1 cellular context compared by ENCODE assay signal in the genomic region with DNA sequence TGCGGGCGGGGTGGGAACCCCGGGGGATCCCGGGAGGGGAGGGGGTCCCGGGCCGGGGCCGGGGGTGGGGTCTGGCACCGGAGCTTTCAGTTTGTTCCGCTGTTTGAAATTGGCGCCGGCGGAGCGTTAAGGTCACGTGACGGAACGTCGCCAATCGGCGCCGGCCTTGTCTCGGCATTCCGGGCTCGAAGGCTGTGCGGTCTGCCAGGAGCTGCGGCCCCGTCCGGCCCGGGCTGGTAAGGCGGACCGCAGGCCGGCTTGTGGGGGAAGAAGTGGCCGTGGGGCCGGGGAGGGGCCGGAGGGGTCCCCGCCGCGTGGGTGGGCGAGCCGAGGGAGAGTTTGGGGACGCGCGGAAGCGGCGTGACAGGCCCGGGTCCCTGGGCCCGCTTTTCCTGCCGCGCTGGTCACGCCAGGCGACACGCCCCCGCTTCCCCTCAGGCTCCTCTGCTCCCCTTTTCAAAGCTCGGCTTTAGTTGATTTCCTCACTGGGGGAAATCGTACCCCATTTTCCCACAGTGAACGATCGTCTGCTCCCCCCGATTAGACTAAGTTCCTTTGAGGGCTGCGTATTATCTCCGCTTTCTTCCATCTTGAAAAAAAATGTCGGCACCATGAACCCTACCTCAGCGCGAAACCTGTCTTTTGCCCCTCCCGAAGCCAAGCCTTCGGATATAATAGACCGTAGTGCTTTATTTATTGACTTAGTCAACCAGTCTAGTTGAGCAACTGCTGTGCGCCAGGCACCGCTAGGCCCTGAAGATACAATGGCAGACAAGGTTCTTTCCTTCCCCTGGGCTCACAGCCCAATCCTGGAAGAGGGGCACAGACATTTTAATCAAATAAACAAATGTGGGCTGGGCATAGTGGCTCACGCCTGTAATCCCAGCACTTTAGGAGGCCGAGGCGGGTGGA.
TF ChIP-seq lines count a peak whose summit lies in the region.

A gene with protein sequence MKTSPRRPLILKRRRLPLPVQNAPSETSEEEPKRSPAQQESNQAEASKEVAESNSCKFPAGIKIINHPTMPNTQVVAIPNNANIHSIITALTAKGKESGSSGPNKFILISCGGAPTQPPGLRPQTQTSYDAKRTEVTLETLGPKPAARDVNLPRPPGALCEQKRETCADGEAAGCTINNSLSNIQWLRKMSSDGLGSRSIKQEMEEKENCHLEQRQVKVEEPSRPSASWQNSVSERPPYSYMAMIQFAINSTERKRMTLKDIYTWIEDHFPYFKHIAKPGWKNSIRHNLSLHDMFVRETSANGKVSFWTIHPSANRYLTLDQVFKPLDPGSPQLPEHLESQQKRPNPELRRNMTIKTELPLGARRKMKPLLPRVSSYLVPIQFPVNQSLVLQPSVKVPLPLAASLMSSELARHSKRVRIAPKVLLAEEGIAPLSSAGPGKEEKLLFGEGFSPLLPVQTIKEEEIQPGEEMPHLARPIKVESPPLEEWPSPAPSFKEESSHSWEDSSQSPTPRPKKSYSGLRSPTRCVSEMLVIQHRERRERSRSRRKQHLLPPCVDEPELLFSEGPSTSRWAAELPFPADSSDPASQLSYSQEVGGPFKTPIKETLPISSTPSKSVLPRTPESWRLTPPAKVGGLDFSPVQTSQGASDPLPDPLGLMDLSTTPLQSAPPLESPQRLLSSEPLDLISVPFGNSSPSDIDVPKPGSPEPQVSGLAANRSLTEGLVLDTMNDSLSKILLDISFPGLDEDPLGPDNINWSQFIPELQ (minus strand): TSS at position 128 of the 912 bp plus-strand sequence. CDS start 2,696 bp downstream, outside the sequence.
A gene with protein sequence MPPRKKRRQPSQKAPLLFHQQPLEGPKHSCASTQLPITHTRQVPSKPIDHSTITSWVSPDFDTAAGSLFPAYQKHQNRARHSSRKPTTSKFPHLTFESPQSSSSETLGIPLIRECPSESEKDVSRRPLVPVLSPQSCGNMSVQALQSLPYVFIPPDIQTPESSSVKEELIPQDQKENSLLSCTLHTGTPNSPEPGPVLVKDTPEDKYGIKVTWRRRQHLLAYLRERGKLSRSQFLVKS (plus strand): TSS at position 177 of the 912 bp plus-strand sequence. CDS start 8,144 bp downstream, outside the sequence.

TF ChIP-seq in HepG2, 621 proteins besides CTCF, POLR2A, EP300 and RAD21 (continued from another document and continues in another):
- TF ChIP-seq, protein P1, sequence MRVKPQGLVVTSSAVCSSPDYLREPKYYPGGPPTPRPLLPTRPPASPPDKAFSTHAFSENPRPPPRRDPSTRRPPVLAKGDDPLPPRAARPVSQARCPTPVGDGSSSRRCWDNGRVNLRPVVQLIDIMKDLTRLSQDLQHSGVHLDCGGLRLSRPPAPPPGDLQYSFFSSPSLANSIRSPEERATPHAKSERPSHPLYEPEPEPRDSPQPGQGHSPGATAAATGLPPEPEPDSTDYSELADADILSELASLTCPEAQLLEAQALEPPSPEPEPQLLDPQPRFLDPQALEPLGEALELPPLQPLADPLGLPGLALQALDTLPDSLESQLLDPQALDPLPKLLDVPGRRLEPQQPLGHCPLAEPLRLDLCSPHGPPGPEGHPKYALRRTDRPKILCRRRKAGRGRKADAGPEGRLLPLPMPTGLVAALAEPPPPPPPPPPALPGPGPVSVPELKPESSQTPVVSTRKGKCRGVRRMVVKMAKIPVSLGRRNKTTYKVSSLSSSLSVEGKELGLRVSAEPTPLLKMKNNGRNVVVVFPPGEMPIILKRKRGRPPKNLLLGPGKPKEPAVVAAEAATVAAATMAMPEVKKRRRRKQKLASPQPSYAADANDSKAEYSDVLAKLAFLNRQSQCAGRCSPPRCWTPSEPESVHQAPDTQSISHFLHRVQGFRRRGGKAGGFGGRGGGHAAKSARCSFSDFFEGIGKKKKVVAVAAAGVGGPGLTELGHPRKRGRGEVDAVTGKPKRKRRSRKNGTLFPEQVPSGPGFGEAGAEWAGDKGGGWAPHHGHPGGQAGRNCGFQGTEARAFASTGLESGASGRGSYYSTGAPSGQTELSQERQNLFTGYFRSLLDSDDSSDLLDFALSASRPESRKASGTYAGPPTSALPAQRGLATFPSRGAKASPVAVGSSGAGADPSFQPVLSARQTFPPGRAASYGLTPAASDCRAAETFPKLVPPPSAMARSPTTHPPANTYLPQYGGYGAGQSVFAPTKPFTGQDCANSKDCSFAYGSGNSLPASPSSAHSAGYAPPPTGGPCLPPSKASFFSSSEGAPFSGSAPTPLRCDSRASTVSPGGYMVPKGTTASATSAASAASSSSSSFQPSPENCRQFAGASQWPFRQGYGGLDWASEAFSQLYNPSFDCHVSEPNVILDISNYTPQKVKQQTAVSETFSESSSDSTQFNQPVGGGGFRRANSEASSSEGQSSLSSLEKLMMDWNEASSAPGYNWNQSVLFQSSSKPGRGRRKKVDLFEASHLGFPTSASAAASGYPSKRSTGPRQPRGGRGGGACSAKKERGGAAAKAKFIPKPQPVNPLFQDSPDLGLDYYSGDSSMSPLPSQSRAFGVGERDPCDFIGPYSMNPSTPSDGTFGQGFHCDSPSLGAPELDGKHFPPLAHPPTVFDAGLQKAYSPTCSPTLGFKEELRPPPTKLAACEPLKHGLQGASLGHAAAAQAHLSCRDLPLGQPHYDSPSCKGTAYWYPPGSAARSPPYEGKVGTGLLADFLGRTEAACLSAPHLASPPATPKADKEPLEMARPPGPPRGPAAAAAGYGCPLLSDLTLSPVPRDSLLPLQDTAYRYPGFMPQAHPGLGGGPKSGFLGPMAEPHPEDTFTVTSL (CRISPR knock-in tag; IDR thresholded peaks at IDR 0.05; ENCODE audit: borderline replicate concordance), result 0 out of 2 replicates have a peak, but pooled peaks have one; percentile 14
- TF ChIP-seq ZNF782 (CRISPR knock-in tag; IDR thresholded peaks at IDR 0.05; ENCODE audit: borderline replicate concordance) (0 out of 2 replicates have a peak, but pooled peaks have one; percentile 29), BRF2 (CRISPR knock-in tag; IDR thresholded peaks at IDR 0.05) (no peak), RCOR2 (CRISPR knock-in tag; IDR thresholded peaks at IDR 0.05) (no peak), SP5 (CRISPR knock-in tag; IDR thresholded peaks at IDR 0.05; ENCODE audit: borderline replicate concordance, low read depth) (no peak), ZSCAN12 (CRISPR knock-in tag; IDR thresholded peaks at IDR 0.05) (no peak; the same call in 1 of the 2 replicates), TMF1 (CRISPR knock-in tag; IDR thresholded peaks at IDR 0.05; ENCODE audit: low read depth) (0 out of 2 replicates have a peak, but pooled peaks have one; percentile 72), ADNP (CRISPR knock-in tag; IDR thresholded peaks at IDR 0.05) (no peak), SOX5 (CRISPR knock-in tag; IDR thresholded peaks at IDR 0.05; ENCODE audit: borderline replicate concordance) (peak; percentile 8; the same call in 1 of the 2 replicates), KLF15 (CRISPR knock-in tag; IDR thresholded peaks at IDR 0.05; ENCODE audit: borderline replicate concordance) (no peak), SP2 (CRISPR knock-in tag; IDR thresholded peaks at IDR 0.05) (peak; percentile 41; the same call in 1 of the 2 replicates), KDM2A (CRISPR knock-in tag; IDR thresholded peaks at IDR 0.05; ENCODE audit: borderline replicate concordance, low read depth) (peak; percentile 67), FOXJ3 (CRISPR knock-in tag; IDR thresholded peaks at IDR 0.05; ENCODE audit: borderline replicate concordance) (no peak), CSRNP1 (CRISPR knock-in tag; IDR thresholded peaks at IDR 0.05) (peak; percentile 84), THAP8 (CRISPR knock-in tag; IDR thresholded peaks at IDR 0.05; ENCODE audit: borderline replicate concordance) (0 out of 2 replicates have a peak, but pooled peaks have one; percentile 57), ZNF138 (CRISPR knock-in tag; IDR thresholded peaks at IDR 0.05; ENCODE audit: low read depth) (0 out of 2 replicates have a peak, but pooled peaks have one; percentile 74), TBX2 (CRISPR knock-in tag; IDR thresholded peaks at IDR 0.05; ENCODE audit: borderline replicate concordance) (no peak), ZNF543 (CRISPR knock-in tag; IDR thresholded peaks at IDR 0.05) (0 out of 2 replicates have a peak, but pooled peaks have one; percentile 40), RBM22 (optimal IDR thresholded peaks at IDR 0.05; ENCODE audit: low read length) (no peak), KLF11 (CRISPR knock-in tag; IDR thresholded peaks at IDR 0.05) (no peak), ZNF772 (CRISPR knock-in tag; IDR thresholded peaks at IDR 0.05) (peak; percentile 38), TFE3 (CRISPR knock-in tag; IDR thresholded peaks at IDR 0.05) (peak; percentile 60)
- TF ChIP-seq, protein P2, sequence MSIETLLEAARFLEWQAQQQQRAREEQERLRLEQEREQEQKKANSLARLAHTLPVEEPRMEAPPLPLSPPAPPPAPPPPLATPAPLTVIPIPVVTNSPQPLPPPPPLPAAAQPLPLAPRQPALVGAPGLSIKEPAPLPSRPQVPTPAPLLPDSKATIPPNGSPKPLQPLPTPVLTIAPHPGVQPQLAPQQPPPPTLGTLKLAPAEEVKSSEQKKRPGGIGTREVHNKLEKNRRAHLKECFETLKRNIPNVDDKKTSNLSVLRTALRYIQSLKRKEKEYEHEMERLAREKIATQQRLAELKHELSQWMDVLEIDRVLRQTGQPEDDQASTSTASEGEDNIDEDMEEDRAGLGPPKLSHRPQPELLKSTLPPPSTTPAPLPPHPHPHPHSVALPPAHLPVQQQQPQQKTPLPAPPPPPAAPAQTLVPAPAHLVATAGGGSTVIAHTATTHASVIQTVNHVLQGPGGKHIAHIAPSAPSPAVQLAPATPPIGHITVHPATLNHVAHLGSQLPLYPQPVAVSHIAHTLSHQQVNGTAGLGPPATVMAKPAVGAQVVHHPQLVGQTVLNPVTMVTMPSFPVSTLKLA (IDR thresholded peaks at IDR 0.05), result 0 out of 2 replicates have a peak, but pooled peaks have one; percentile 19
- TF ChIP-seq, protein P3, sequence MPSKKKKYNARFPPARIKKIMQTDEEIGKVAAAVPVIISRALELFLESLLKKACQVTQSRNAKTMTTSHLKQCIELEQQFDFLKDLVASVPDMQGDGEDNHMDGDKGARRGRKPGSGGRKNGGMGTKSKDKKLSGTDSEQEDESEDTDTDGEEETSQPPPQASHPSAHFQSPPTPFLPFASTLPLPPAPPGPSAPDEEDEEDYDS (CRISPR knock-in tag; IDR thresholded peaks at IDR 0.05), result 0 out of 2 replicates have a peak, but pooled peaks have one; percentile 12
- TF ChIP-seq, protein P4, sequence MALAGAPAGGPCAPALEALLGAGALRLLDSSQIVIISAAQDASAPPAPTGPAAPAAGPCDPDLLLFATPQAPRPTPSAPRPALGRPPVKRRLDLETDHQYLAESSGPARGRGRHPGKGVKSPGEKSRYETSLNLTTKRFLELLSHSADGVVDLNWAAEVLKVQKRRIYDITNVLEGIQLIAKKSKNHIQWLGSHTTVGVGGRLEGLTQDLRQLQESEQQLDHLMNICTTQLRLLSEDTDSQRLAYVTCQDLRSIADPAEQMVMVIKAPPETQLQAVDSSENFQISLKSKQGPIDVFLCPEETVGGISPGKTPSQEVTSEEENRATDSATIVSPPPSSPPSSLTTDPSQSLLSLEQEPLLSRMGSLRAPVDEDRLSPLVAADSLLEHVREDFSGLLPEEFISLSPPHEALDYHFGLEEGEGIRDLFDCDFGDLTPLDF (CRISPR knock-in tag; IDR thresholded peaks at IDR 0.05), result peak; percentile 97
- TF ChIP-seq, protein P5, sequence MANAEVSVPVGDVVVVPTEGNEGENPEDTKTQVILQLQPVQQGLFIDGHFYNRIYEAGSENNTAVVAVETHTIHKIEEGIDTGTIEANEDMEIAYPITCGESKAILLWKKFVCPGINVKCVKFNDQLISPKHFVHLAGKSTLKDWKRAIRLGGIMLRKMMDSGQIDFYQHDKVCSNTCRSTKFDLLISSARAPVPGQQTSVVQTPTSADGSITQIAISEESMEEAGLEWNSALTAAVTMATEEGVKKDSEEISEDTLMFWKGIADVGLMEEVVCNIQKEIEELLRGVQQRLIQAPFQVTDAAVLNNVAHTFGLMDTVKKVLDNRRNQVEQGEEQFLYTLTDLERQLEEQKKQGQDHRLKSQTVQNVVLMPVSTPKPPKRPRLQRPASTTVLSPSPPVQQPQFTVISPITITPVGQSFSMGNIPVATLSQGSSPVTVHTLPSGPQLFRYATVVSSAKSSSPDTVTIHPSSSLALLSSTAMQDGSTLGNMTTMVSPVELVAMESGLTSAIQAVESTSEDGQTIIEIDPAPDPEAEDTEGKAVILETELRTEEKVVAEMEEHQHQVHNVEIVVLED (CRISPR knock-in tag; IDR thresholded peaks at IDR 0.05; ENCODE audit: borderline replicate concordance), result peak; percentile 86
